ENCODE assay signal across 23 cellular contexts in the genomic region with DNA sequence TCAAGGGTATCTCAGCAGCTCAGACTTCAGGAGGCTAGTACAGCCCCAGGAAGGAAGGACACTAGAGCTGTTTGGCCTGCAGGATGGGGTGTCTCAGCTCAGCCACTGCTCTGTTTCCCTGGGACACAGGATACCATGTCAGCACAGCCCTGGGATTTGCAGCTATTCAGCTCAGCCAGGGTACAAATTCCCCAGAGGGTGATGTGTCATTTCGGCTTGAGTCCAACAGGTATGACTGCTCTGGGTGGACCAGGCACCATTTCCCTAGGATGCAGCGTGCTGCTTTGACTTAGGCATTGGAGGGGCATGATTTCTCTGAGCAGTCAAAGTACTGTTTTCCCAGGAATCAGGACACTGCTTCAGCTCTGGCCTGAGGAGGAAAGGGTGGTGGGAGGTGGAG.
"Had no signal": no experiment of that assay in that cellular context is flagged by ENCODE, and none has a peak within 500 bp of the region (broad histone marks: within the 10 kb centered on the region; RNA-seq: fewer than 3 reads in every experiment).

No MANE protein-coding gene starts in this region.

- FAIRE-seq: colon, endothelial cell of umbilical vein had no signal

- DNase-seq: dorsolateral prefrontal cortex; effector CD4-positive, alpha-beta T cell; erythroblast; heart left ventricle; left cardiac atrium; left lung; naive thymus-derived CD8-positive, alpha-beta T cell; nephron progenitor cell; nucleus accumbens; sigmoid colon; spleen; stimulated activated CD4-positive, alpha-beta T cell treated with anti-CD3 and anti-CD28 coated beads, Interleukin-2, amount 100 ng/mL, for 48 hours; stimulated activated naive B cell treated with anti-CD40 and anti-IgM and Interleukin-4, amounts not matched to agents 10 μg/mL and 1 μg/mL and 100 μg/mL, for 72 hours; upper lobe of right lung; uterus had no signal

- ATAC-seq: gastroesophageal sphincter; heart left ventricle; left cardiac atrium; left lung; naive thymus-derived CD8-positive, alpha-beta T cell; stimulated activated naive B cell treated with anti-CD40 and anti-IgM and Interleukin-4, amounts not matched to agents 10 μg/mL and 1 μg/mL and 100 μg/mL, for 72 hours; upper lobe of right lung had no signal

- H2AFZ ChIP-seq: hepatocyte had no signal

- H3K4me3 ChIP-seq: dorsolateral prefrontal cortex, gastroesophageal sphincter, heart left ventricle, hepatocyte, left lung, prostate gland, right atrium auricular region, sigmoid colon, spleen, thoracic aorta, tibial nerve, upper lobe of right lung, uterus had no signal

- H3K4me1 ChIP-seq: gastroesophageal sphincter, heart left ventricle, left lung, prostate gland, right atrium auricular region, sigmoid colon, spleen, tibial nerve, upper lobe of right lung, uterus had no signal

- H3K9me3 ChIP-seq: gastroesophageal sphincter, prostate gland, right atrium auricular region, sigmoid colon, thoracic aorta, tibial nerve, upper lobe of right lung, uterus had no signal

- H3K79me2 ChIP-seq: hepatocyte had no signal

- H3K27ac ChIP-seq: dorsolateral prefrontal cortex, gastroesophageal sphincter, heart left ventricle, hepatocyte, left lung, prostate gland, right atrium auricular region, sigmoid colon, spleen, thoracic aorta, tibial nerve, upper lobe of right lung, uterus had no signal

- H3K36me3 ChIP-seq: heart left ventricle, left lung, prostate gland, right atrium auricular region, sigmoid colon, thoracic aorta, upper lobe of right lung, uterus had no signal

- H3K4me2 ChIP-seq: hepatocyte had no signal

- H3K27me3 ChIP-seq: dorsolateral prefrontal cortex, gastroesophageal sphincter, heart left ventricle, hepatocyte, left lung, right atrium auricular region, sigmoid colon, spleen, tibial nerve, upper lobe of right lung, uterus had no signal
